ENCODE assay signal across 8 cellular contexts in the genomic region with DNA sequence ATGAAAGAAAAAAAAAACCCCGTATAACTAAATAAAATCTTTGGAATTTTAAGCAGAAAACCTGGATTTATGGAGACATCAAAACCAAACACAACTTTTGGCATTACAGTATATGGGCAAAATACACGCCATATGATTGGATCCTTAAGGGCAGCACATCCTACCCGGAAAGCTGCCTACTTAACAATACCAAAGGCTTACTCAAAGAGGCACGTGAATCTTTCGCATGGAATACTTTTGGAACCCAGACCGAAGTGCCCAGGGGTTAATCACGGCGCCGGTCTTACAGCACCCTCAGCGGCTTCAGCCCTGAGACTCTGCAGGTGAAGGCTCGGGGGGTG. TPM values are rescaled to one million over a fixed set of nuclear protein-coding genes. Genes with fewer than 3 reads are reported as not detected.
A peak's percentile ranks its signal among the peaks of the same experiment; 100 is the strongest.
DNase-seq lines count a peak whose midpoint lies in the region; ATAC-seq and TF ChIP-seq lines count a peak whose summit lies in the region.

No MANE protein-coding gene starts in this region.

- no peaks in the 10 kb centered on the region for H3K36me3 Mint-ChIP-seq in activated CD4-positive, alpha-beta T cell treated with anti-CD3 and anti-CD28 coated beads for 36 hours (ENCODE audit: low read depth)
- H3K36me3 Mint-ChIP-seq in activated CD4-positive, alpha-beta memory T cell treated with anti-CD3 and anti-CD28 coated beads for 36 hours: peaks cover 1% of the 10 kb centered on the region

- 3 to 5% methylated on average over 11 of the region's 11 CpGs for WGBS in heart right ventricle, 2 donors

- H3K4me1 Mint-ChIP-seq in activated CD4-positive, alpha-beta T cell treated with anti-CD3 and anti-CD28 coated beads for 36 hours: peaks cover 15% of the 10 kb centered on the region
- peaks cover 15% of the 10 kb centered on the region for H3K4me1 Mint-ChIP-seq in activated CD4-positive, alpha-beta memory T cell treated with anti-CD3 and anti-CD28 coated beads for 36 hours (ENCODE audit: low read depth)

- peak overlapping the region in 2 of 10 donors; percentile 54 to 63 for H3K27ac ChIP-seq in heart right ventricle

- CTCF ChIA-PET in activated CD4-positive, alpha-beta T cell treated with anti-CD3 and anti-CD28 coated beads for 36 hours (lab: Charles Lee): interaction anchor here (3.8 kb wide), 1 partner anchor 14 kb away, joined by 15 read pairs; no protein-coding TSS in a partner anchor
- CTCF ChIA-PET in activated CD4-positive, alpha-beta memory T cell treated with anti-CD3 and anti-CD28 coated beads for 36 hours (lab: Charles Lee): interaction anchor here (1.6 kb wide), 1 partner anchor 50 kb away, joined by 4 read pairs; no protein-coding TSS in a partner anchor

- H3K4me3 ChIP-seq in heart right ventricle (peak overlapping the region; percentile 26 to 73 (median 65)), retinal pigment epithelial cell (ENCODE audit: low read length) (peak overlapping the region; percentile 75)

- H3K4me1 ChIP-seq in heart right ventricle: peaks cover 2 to 18% (median 9%) of the 10 kb centered on the region in 9 donors

- peak; percentile 18 for ATAC-seq in activated CD4-positive, alpha-beta T cell treated with anti-CD3 and anti-CD28 coated beads for 36 hours
- ATAC-seq in HG03103 (IDR thresholded peaks at IDR 0.05; ENCODE audit: low read depth, unreplicated experiment): peak; percentile 52
- ATAC-seq in heart right ventricle: peak in 6 of 8 donors; percentile 12 to 45 (median 30)

- peaks cover 0 to 5% (median 0%) of the 10 kb centered on the region in 7 donors for H3K27me3 ChIP-seq in heart right ventricle

- H3K4me3 Mint-ChIP-seq in activated CD4-positive, alpha-beta T cell treated with anti-CD3 and anti-CD28 coated beads for 36 hours: peak overlapping the region; percentile 79
- H3K4me3 Mint-ChIP-seq in activated CD4-positive, alpha-beta memory T cell treated with anti-CD3 and anti-CD28 coated beads for 36 hours: peak overlapping the region; percentile 82

- intact Hi-C loops in activated CD4-positive, alpha-beta T cell treated with anti-CD3 and anti-CD28 coated beads for 36 hours (cut with DNase I, micrococcal nuclease): loop anchor here (1.0 to 5.0 kb wide), 3 partner anchors 49 to 520 kb away; a partner anchor contains a TSS
- intact Hi-C loops in activated CD4-positive, alpha-beta memory T cell treated with anti-CD3 and anti-CD28 coated beads for 36 hours (cut with micrococcal nuclease): loop anchor here (1.0 to 2.0 kb wide), 2 partner anchors 50 to 522 kb away; a partner anchor contains a TSS
- intact Hi-C loops in heart right ventricle (cut with DNase I): loop anchor here in 1 of 10 donors (10.0 kb wide), 1 partner anchor 98 kb away; no protein-coding TSS in a partner anchor

- POLR2A ChIA-PET in activated CD4-positive, alpha-beta T cell treated with anti-CD3 and anti-CD28 coated beads for 36 hours (lab: Charles Lee): no interaction called here
- POLR2A ChIA-PET in activated CD4-positive, alpha-beta memory T cell treated with anti-CD3 and anti-CD28 coated beads for 36 hours (lab: Charles Lee): no interaction called here

- peaks cover 0 to 16% (median 0%) of the 10 kb centered on the region in 9 donors for H3K36me3 ChIP-seq in heart right ventricle

- DNase-seq in activated CD4-positive, alpha-beta T cell treated with anti-CD3 and anti-CD28 coated beads for 36 hours: no peak
- no peak for DNase-seq in activated CD4-positive, alpha-beta T cell treated with anti-CD3 and anti-CD28 coated beads, Interleukin-2, amount 50 U/mL, for 1 hour
- DNase-seq in activated CD4-positive, alpha-beta memory T cell treated with anti-CD3 and anti-CD28 coated beads for 36 hours: no peak
- DNase-seq in heart right ventricle: no peak
- DNase-seq in retinal pigment epithelial cell (ENCODE audit: low read depth): peak; percentile 40
- DNase-seq in COR-L47 (lab: John Stamatoyannopoulos, UW): no peak
- DNase-seq in ureter (ENCODE audit: low spot score): no peak

- H3K9me3 ChIP-seq in heart right ventricle: no peaks in the 10 kb centered on the region

- H3K27me3 Mint-ChIP-seq in activated CD4-positive, alpha-beta T cell treated with anti-CD3 and anti-CD28 coated beads for 36 hours: peaks cover 35% of the 10 kb centered on the region
- H3K27me3 Mint-ChIP-seq in activated CD4-positive, alpha-beta memory T cell treated with anti-CD3 and anti-CD28 coated beads for 36 hours: peaks cover 24% of the 10 kb centered on the region

- TF ChIP-seq CTCF in heart right ventricle (IDR thresholded peaks at IDR 0.05) (no peak), retinal pigment epithelial cell (conservative IDR thresholded peaks at IDR 0.05; ENCODE audit: low read depth, low read length) (no peak)

- H3K27ac Mint-ChIP-seq in activated CD4-positive, alpha-beta T cell treated with anti-CD3 and anti-CD28 coated beads for 36 hours: peak overlapping the region; percentile 61
- peak overlapping the region; percentile 60 for H3K27ac Mint-ChIP-seq in activated CD4-positive, alpha-beta memory T cell treated with anti-CD3 and anti-CD28 coated beads for 36 hours

- H3K9me3 Mint-ChIP-seq in activated CD4-positive, alpha-beta T cell treated with anti-CD3 and anti-CD28 coated beads for 36 hours (ENCODE audit: low read depth): no peaks in the 10 kb centered on the region
- no peaks in the 10 kb centered on the region for H3K9me3 Mint-ChIP-seq in activated CD4-positive, alpha-beta memory T cell treated with anti-CD3 and anti-CD28 coated beads for 36 hours

RNA-seq across cellular contexts. Expression of a gene that starts 0.4 kb away (rescaled TPM):
- under 1 TPM; 0.30 TPM for total RNA-seq in activated CD4-positive, alpha-beta T cell treated with anti-CD3 and anti-CD28 coated beads for 36 hours
- 1 to 10 TPM in 1 of 2 experiments, under 1 TPM in 1; 0.69 to 1.1 TPM for total RNA-seq in activated CD4-positive, alpha-beta memory T cell treated with anti-CD3 and anti-CD28 coated beads for 36 hours
- total RNA-seq in heart right ventricle (1 to 10 TPM in 6 of 10 donors, under 1 TPM in 4; 0.15 to 5.4 (median 2.2) TPM), ureter (17.8 TPM)
- polyA plus RNA-seq in heart right ventricle: under 1 TPM; 0.22 to 0.35 TPM

RNA-seq across cellular contexts. Expression of a gene that starts 49.0 kb away (rescaled TPM):
- 10 to 100 TPM; 30.2 to 40.4 TPM for total RNA-seq in activated CD4-positive, alpha-beta T cell treated with anti-CD3 and anti-CD28 coated beads for 36 hours
- total RNA-seq in activated CD4-positive, alpha-beta memory T cell treated with anti-CD3 and anti-CD28 coated beads for 36 hours: 10 to 100 TPM; 22.4 to 22.5 TPM
- total RNA-seq in heart right ventricle: 10 to 100 TPM; 29.3 to 49.8 (median 38.5) TPM
- polyA plus RNA-seq in heart right ventricle: 10 to 100 TPM; 15.9 to 18.4 TPM
- total RNA-seq in ureter: 89.2 TPM
